ENCODE assay signal across 8 cellular contexts in genomic region chrX:129984196-129984962, GRCh38. TPM values are rescaled to one million over a fixed set of nuclear protein-coding genes. Genes with fewer than 3 reads are reported as not detected.
DNase-seq lines count a peak whose midpoint lies in the region; ATAC-seq and TF ChIP-seq lines count a peak whose summit lies in the region.

No MANE protein-coding gene starts in this region.

- WGBS in sigmoid colon, 2 donors: 2 to 3% methylated on average over 60 to 63 of the region's 63 CpGs

- peaks cover 12% of the 10 kb centered on the region for H3K27me3 Mint-ChIP-seq in activated T-helper 1 cell treated with anti-CD3 and anti-CD28 coated beads, Interleukin-12 subunit alpha, Interleukin-12 subunit beta, Interleukin-2, Interleukin-4 antibody, amounts not matched to agents 30 ng/mL and 10 ng/mL and 1 ng/mL, durations not matched to agents 14 hours and 24 hours and 36 hours (ENCODE audit: insufficient read depth)

- H3K27ac Mint-ChIP-seq in activated T-helper 1 cell treated with anti-CD3 and anti-CD28 coated beads, Interleukin-12 subunit alpha, Interleukin-12 subunit beta, Interleukin-2, Interleukin-4 antibody, amounts not matched to agents 30 ng/mL and 10 ng/mL and 1 ng/mL, durations not matched to agents 14 hours and 24 hours and 36 hours: no peak overlapping the region

- TF ChIP-seq POLR2A in sigmoid colon (IDR thresholded peaks at IDR 0.05): no peak

- no peaks in the 10 kb centered on the region for H3K27me3 ChIP-seq in sigmoid colon

- peaks cover 0 to 6% (median 3%) of the 10 kb centered on the region in 4 donors for H3K4me1 ChIP-seq in sigmoid colon

- peaks cover 4% of the 10 kb centered on the region for H3K36me3 Mint-ChIP-seq in activated T-helper 1 cell treated with anti-CD3 and anti-CD28 coated beads, Interleukin-12 subunit alpha, Interleukin-12 subunit beta, Interleukin-2, Interleukin-4 antibody, amounts not matched to agents 30 ng/mL and 10 ng/mL and 1 ng/mL, durations not matched to agents 14 hours and 24 hours and 36 hours (ENCODE audit: low read depth)

- H3K27ac ChIP-seq in sigmoid colon: peak overlapping the region; percentile 38 to 62 (median 62)

- H3K4me3 ChIP-seq in LNCaP clone FGC (ENCODE audit: low read depth, low read length) (peak overlapping the region; percentile 40), sigmoid colon (peak overlapping the region in 1 of 4 donors; percentile 35)

- TF ChIP-seq CTCF in LNCaP clone FGC (IDR thresholded peaks at IDR 0.05; ENCODE audit: control insufficient read depth, extremely low read depth, insufficient read depth) (no peak), sigmoid colon (IDR thresholded peaks at IDR 0.05) (no peak)

- no peaks in the 10 kb centered on the region for H3K9me3 Mint-ChIP-seq in activated T-helper 1 cell treated with anti-CD3 and anti-CD28 coated beads, Interleukin-12 subunit alpha, Interleukin-12 subunit beta, Interleukin-2, Interleukin-4 antibody, amounts not matched to agents 30 ng/mL and 10 ng/mL and 1 ng/mL, durations not matched to agents 14 hours and 24 hours and 36 hours

- peak overlapping the region; percentile 79 for H3K4me3 Mint-ChIP-seq in activated T-helper 1 cell treated with anti-CD3 and anti-CD28 coated beads, Interleukin-12 subunit alpha, Interleukin-12 subunit beta, Interleukin-2, Interleukin-4 antibody, amounts not matched to agents 30 ng/mL and 10 ng/mL and 1 ng/mL, durations not matched to agents 14 hours and 24 hours and 36 hours

- H3K9me3 ChIP-seq in sigmoid colon: no peaks in the 10 kb centered on the region

- peaks cover 16% of the 10 kb centered on the region for H3K4me1 Mint-ChIP-seq in activated T-helper 1 cell treated with anti-CD3 and anti-CD28 coated beads, Interleukin-12 subunit alpha, Interleukin-12 subunit beta, Interleukin-2, Interleukin-4 antibody, amounts not matched to agents 30 ng/mL and 10 ng/mL and 1 ng/mL, durations not matched to agents 14 hours and 24 hours and 36 hours (ENCODE audit: low read depth)

- TF ChIP-seq EP300 in sigmoid colon (IDR thresholded peaks at IDR 0.05): no peak

- intact Hi-C loops in activated T-helper 1 cell treated with anti-CD3 and anti-CD28 coated beads, Interleukin-12 subunit alpha, Interleukin-12 subunit beta, Interleukin-2, Interleukin-4 antibody, amounts not matched to agents 30 ng/mL and 10 ng/mL and 1 ng/mL, durations not matched to agents 14 hours and 24 hours and 36 hours (cut with micrococcal nuclease): loop anchor here (5.0 kb wide), 5 partner anchors 142 to 918 kb away; partner anchors contain the start of genes ENOX2, RBMX2, ZDHHC9 and ZNF280C
- intact Hi-C loops in left cardiac atrium (cut with DNase I): loop anchor here in 1 of 2 donors (5.0 kb wide), 1 partner anchor 52 kb away; no protein-coding TSS in a partner anchor
- intact Hi-C loops in sigmoid colon (cut with DNase I): loop anchor here (5.0 kb wide), 1 partner anchor 43 kb away; no protein-coding TSS in a partner anchor

- no peak for ATAC-seq in left cardiac atrium
- no peak for ATAC-seq in HG02678 (IDR thresholded peaks at IDR 0.05; ENCODE audit: unreplicated experiment)
- no peak for ATAC-seq in GM21360 (IDR thresholded peaks at IDR 0.05; ENCODE audit: unreplicated experiment)

- H3K36me3 ChIP-seq in sigmoid colon: no peaks in the 10 kb centered on the region

- DNase-seq in D341Med (ENCODE audit: low spot score) (peak; percentile 71), LNCaP clone FGC (ENCODE audit: low read depth) (no peak), left cardiac atrium (peak; percentile 51), sigmoid colon (peak; percentile 67), SK-N-DZ (ENCODE audit: low spot score) (no peak)
- peak; percentile 19 for DNase-seq in activated T-helper 1 cell treated with anti-CD3 and anti-CD28 coated beads, Interleukin-12 subunit alpha, Interleukin-12 subunit beta, Interleukin-2, Interleukin-4 antibody, amounts not matched to agents 30 ng/mL and 10 ng/mL and 1 ng/mL, durations not matched to agents 14 hours and 24 hours and 36 hours (ENCODE audit: low spot score)

RNA-seq across cellular contexts. Expression of gene BCORL1, which starts 1.9 kb away (rescaled TPM):
- 8.8 and 9.3 TPM in 2 replicates for total RNA-seq in activated T-helper 1 cell treated with anti-CD3 and anti-CD28 coated beads, Interleukin-12 subunit alpha, Interleukin-12 subunit beta, Interleukin-2, Interleukin-4 antibody, amounts not matched to agents 30 ng/mL and 10 ng/mL and 1 ng/mL, durations not matched to agents 14 hours and 24 hours and 36 hours
- total RNA-seq in left cardiac atrium (10 to 100 TPM in 1 of 2 donors, 1 to 10 TPM in 1; 7.5 to 11.3 TPM), sigmoid colon (1 to 10 TPM; 2.2 to 5.8 (median 4.2) TPM)
- polyA plus RNA-seq in sigmoid colon: 1 to 10 TPM; 1.2 to 5.0 (median 1.6) TPM
- polyA plus RNA-seq in SK-N-DZ (2014; cell fraction: cytosol; rRNA removed): 1.1 and 2.1 TPM in 2 replicates
- polyA plus RNA-seq in SK-N-DZ (2014; cell fraction: nucleus; rRNA removed): 1.3 and 1.7 TPM in 2 replicates

Comparison
In these comparisons a context has a peak if more than half of its experiments do, and no peak if none do; other contexts are left out.
1. DNase-seq: peak in D341Med (single experiment), activated T-helper 1 cell treated with anti-CD3 and anti-CD28 coated beads, Interleukin-12 subunit alpha, Interleukin-12 subunit beta, Interleukin-2, Interleukin-4 antibody, amounts not matched to agents 30 ng/mL and 10 ng/mL and 1 ng/mL, durations not matched to agents 14 hours and 24 hours and 36 hours (single experiment), left cardiac atrium (single experiment) and sigmoid colon (single experiment); none in LNCaP clone FGC (single experiment) and SK-N-DZ (single experiment).